ENCODE assay signal across 9 cellular contexts in the genomic region with DNA sequence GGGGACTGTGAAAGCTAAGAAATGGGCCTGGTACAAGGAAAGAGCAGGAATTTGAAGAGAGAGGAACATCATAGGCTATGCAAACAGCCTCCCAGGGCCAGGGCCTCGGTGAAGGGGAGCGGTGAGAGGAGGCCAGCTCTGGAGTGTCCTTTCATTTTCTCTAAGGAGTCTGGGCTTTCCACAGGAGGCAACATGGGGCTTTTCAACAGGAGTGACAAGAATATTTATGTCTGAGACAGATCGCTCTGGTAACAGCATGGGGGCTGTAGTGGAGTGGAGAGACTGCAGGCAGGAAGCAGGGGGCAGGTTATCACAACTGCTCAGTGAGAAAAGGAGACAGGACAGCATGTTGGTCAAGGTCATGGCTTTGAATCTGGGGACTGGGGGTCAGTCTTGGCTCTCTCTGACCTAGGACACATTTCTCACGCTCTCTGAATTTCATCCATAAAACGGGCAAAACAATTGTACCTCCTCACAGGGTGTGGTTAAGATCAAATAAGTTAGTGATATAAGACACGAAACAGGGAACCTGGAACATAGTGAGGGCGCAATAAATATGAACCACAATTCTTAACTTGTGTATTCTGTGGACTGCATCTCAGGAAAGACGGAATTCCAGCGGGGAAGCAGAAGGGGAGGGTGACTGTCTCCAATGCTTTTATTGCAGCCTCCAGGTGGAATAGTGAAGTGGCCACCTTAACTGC. TPM values are rescaled to one million over a fixed set of nuclear protein-coding genes. Genes with fewer than 3 reads are reported as not detected.
DNase-seq lines count a peak whose midpoint lies in the region; ATAC-seq and TF ChIP-seq lines count a peak whose summit lies in the region.
"Had no signal": no experiment of that assay in that cellular context is flagged by ENCODE, and none has a peak within 500 bp of the region (broad histone marks: within the 10 kb centered on the region; RNA-seq: fewer than 3 reads in every experiment).

No MANE protein-coding gene starts in this region.

- no peaks in the 10 kb centered on the region for H3K9me2 ChIP-seq in HCT116 (ENCODE audit: insufficient read depth)

- H3K36me3 ChIP-seq in HCT116 (ENCODE audit: control insufficient read depth in 1 of 2, insufficient read depth in 2 of 2, low read length in 2 of 2) (no peaks in the 10 kb centered on the region), WERI-Rb-1 (no peaks in the 10 kb centered on the region), heart right ventricle (no peaks in the 10 kb centered on the region), sigmoid colon (no peaks in the 10 kb centered on the region)

- peak; percentile 14 for ATAC-seq in HCT116
- ATAC-seq in heart right ventricle, result peak in 6 of 8 donors; percentile 4 to 35 (median 14)
- no peak for ATAC-seq in GM18909 (IDR thresholded peaks at IDR 0.05; ENCODE audit: poor library complexity, unreplicated experiment)
- no peak for ATAC-seq in GM21529 (IDR thresholded peaks at IDR 0.05; ENCODE audit: unreplicated experiment)

- H3K4me2 ChIP-seq in HCT116 (ENCODE audit: low read length), result peak overlapping the region; percentile 81

- H3K27ac ChIP-seq in HCT116 (ENCODE audit: low read depth, low read length) (peak overlapping the region; percentile 98), WERI-Rb-1 (peak overlapping the region; percentile 36), heart right ventricle (peak overlapping the region in 9 of 10 donors; percentile 36 to 87 (median 76)), sigmoid colon (peak overlapping the region; percentile 58 to 81 (median 76))

- CTCF ChIA-PET in HCT116 (lab: Charles Lee), result interaction anchor here (1.0 kb wide), 1 partner anchor 18 kb away, joined by 3 read pairs; no protein-coding TSS in a partner anchor

- RAD21 ChIA-PET in HCT116 (lab: Charles Lee; ENCODE audit: low non-redundant PET in 1 of 2, low total read pairs in 2 of 2, uncharacterized antibody in 2 of 2, unreplicated experiment in 2 of 2), result no interaction called here

- DNase-seq in HCT116 (ENCODE audit: low read depth, low spot score) (no peak), WERI-Rb-1 (no peak), heart right ventricle (no peak), sigmoid colon (no peak), iPS-NIHi11 (ENCODE audit: low spot score) (no peak), DMS153 treated with DMSO at 0.1 percent for 48 hours (lab: John Stamatoyannopoulos, UW; ENCODE audit: unreplicated experiment) (no peak)
- DNase-seq: activated CD4-positive, alpha-beta T cell treated with anti-CD3 and anti-CD28 coated beads, Interleukin-2, amount 50 U/mL, for 4 hours had no signal

- TF ChIP-seq RAD21 in HCT116 (IDR thresholded peaks at IDR 0.05; ENCODE audit: low read depth), result no peak

- intact Hi-C loops in HCT116 (cut with micrococcal nuclease), result loop anchor here (2.0 kb wide), 1 partner anchor 68 kb away; no protein-coding TSS in a partner anchor
- intact Hi-C loops in heart right ventricle (cut with DNase I), result loop anchor here in 5 of 10 donors (1.0 to 5.0 kb wide), 6 partner anchors 35 to 115 kb away; a partner anchor contains a TSS
- intact Hi-C loops in sigmoid colon (cut with DNase I), result loop anchor here (2.0 to 5.0 kb wide), 3 partner anchors 45 to 115 kb away; a partner anchor contains a TSS

- BruUV-seq in HCT116 (replicated peaks; lab: Mats Ljungman, UMichigan), result no TSS peak

- TF ChIP-seq CTCF in HCT116 (IDR thresholded peaks at IDR 0.05 in 2 of 3, conservative IDR thresholded peaks at IDR 0.05 in 1 of 3; ENCODE audit: borderline replicate concordance in 1 of 3, insufficient read depth in 1 of 3, low read depth in 2 of 3, low read length in 2 of 3) (no peak), WERI-Rb-1 (IDR thresholded peaks at IDR 0.05; ENCODE audit: low read depth, low read length) (no peak), heart right ventricle (IDR thresholded peaks at IDR 0.05) (no peak), sigmoid colon (IDR thresholded peaks at IDR 0.05) (no peak)

- peak overlapping the region in 1 of 2 experiments; percentile 44; a peak in 2 of 4 replicates for H3K4me3 ChIP-seq in HCT116 (replicated peaks in 1 of 2; ENCODE audit: low read depth in 1 of 2, low read length in 2 of 2)
- no peak overlapping the region for H3K4me3 ChIP-seq in WERI-Rb-1 (ENCODE audit: low read depth, low read length)
- no peak overlapping the region for H3K4me3 ChIP-seq in heart right ventricle
- H3K4me3 ChIP-seq in sigmoid colon, result no peak overlapping the region

- H3K27me3 ChIP-seq in HCT116 (ENCODE audit: insufficient read depth, low read length), result no peaks in the 10 kb centered on the region
- H3K27me3 ChIP-seq in WERI-Rb-1 (ENCODE audit: insufficient read depth, low read depth, severe bottlenecking), result no peaks in the 10 kb centered on the region
- no peaks in the 10 kb centered on the region for H3K27me3 ChIP-seq in heart right ventricle
- H3K27me3 ChIP-seq in sigmoid colon, result no peaks in the 10 kb centered on the region

- no peaks in the 10 kb centered on the region for H3K79me2 ChIP-seq in HCT116 (ENCODE audit: insufficient read depth, low read length)

- WGBS in heart right ventricle, 2 donors, result 43 to 61% methylated on average over 9 of the region's 9 CpGs
- 22 to 63% methylated on average over 9 of the region's 9 CpGs for WGBS in sigmoid colon, 2 donors

- POLR2A ChIA-PET in HCT116 (lab: Charles Lee), result interaction anchor here (0.7 to 1.7 kb wide), 2 partner anchors 86 to 535 kb away, joined by 3 to 9 read pairs; no protein-coding TSS in a partner anchor

- no peak for TF ChIP-seq EP300 in sigmoid colon (IDR thresholded peaks at IDR 0.05)

- peak overlapping the region; percentile 74 for H3K9ac ChIP-seq in HCT116 (ENCODE audit: low read length)

- H4K20me1 ChIP-seq in HCT116 (ENCODE audit: insufficient read depth), result no peaks in the 10 kb centered on the region

- H2AFZ ChIP-seq in HCT116 (ENCODE audit: low read depth, low read length, poor library complexity, severe bottlenecking), result no peak overlapping the region

- H3K4me1 ChIP-seq in HCT116 (ENCODE audit: control insufficient read depth in 1 of 2, insufficient read depth in 2 of 2, low read length in 2 of 2) (peaks cover 67 to 74% of the 10 kb centered on the region in 2 experiments), heart right ventricle (peaks cover 22 to 75% (median 64%) of the 10 kb centered on the region in 9 donors), sigmoid colon (peaks cover 0 to 66% (median 56%) of the 10 kb centered on the region in 4 donors)

- H3K9me3 ChIP-seq in HCT116 (ENCODE audit: control insufficient read depth in 1 of 2, insufficient read depth in 1 of 2, low read depth in 1 of 2, low read length in 2 of 2) (no peaks in the 10 kb centered on the region), WERI-Rb-1 (ENCODE audit: severe bottlenecking) (no peaks in the 10 kb centered on the region), heart right ventricle (no peaks in the 10 kb centered on the region), sigmoid colon (no peaks in the 10 kb centered on the region)

- no peak for TF ChIP-seq POLR2A in HCT116 (IDR thresholded peaks at IDR 0.05; ENCODE audit: borderline replicate concordance, extremely low read depth, insufficient read depth, insufficient read length)
- no peak for TF ChIP-seq POLR2A in sigmoid colon (IDR thresholded peaks at IDR 0.05)

TF ChIP-seq in HCT116, 20 proteins besides CTCF, POLR2A, EP300 and RAD21:
- no peak for TF ChIP-seq EGR1 (IDR thresholded peaks at IDR 0.05; ENCODE audit: low read depth)
- TF ChIP-seq, protein P1, sequence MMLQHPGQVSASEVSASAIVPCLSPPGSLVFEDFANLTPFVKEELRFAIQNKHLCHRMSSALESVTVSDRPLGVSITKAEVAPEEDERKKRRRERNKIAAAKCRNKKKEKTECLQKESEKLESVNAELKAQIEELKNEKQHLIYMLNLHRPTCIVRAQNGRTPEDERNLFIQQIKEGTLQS (IDR thresholded peaks at IDR 0.05), result no peak
- no peak for TF ChIP-seq FOSL1 (IDR thresholded peaks at IDR 0.05; ENCODE audit: low read depth)
- TF ChIP-seq CBX3 (IDR thresholded peaks at IDR 0.05; ENCODE audit: low read depth), result no peak

RNA-seq across cellular contexts. Expression of a gene that starts 49.9 kb away (rescaled TPM):
- 24.1 TPM for total RNA-seq in HCT116 (2021; ENCODE audit: unreplicated experiment)
- polyA plus RNA-seq in HCT116 (2012), result 20.4 and 20.6 TPM in 2 replicates
- 100 to 1,000 TPM; 174 to 331 (median 290) TPM for total RNA-seq in heart right ventricle
- polyA plus RNA-seq in heart right ventricle, result 100 to 1,000 TPM in 1 of 2 donors, 10 to 100 TPM in 1; 46.4 to 114 TPM
- total RNA-seq in sigmoid colon, result 100 to 1,000 TPM in 1 of 4 donors, 10 to 100 TPM in 3; 38.2 to 215 (median 66.2) TPM
- polyA plus RNA-seq in sigmoid colon, result 10 to 100 TPM; 13.8 to 43.3 (median 29.6) TPM

RNA-seq across cellular contexts. Expression of a gene that starts 50.3 kb away (rescaled TPM):
- total RNA-seq in HCT116 (2021; ENCODE audit: unreplicated experiment), result 2.4 TPM
- 1.6 TPM in 2 replicates for polyA plus RNA-seq in HCT116 (2012)
- 1 to 10 TPM; 1.1 to 2.6 (median 2.0) TPM for total RNA-seq in heart right ventricle
- 1 to 10 TPM in 1 of 2 donors, under 1 TPM in 1; 0.55 to 3.0 TPM for polyA plus RNA-seq in heart right ventricle
- 1 to 10 TPM in 3 of 4 donors, under 1 TPM in 1; 0.36 to 6.1 (median 1.8) TPM for total RNA-seq in sigmoid colon
- polyA plus RNA-seq in sigmoid colon, result under 1 TPM in 1 of 3 donors, not detected in 2; 0.83 TPM

Comparison
In these comparisons a context has a peak if more than half of its experiments do, and no peak if none do; other contexts are left out.
1. ATAC-seq: peak in HCT116 (single experiment) and heart right ventricle (6 of 8); none in GM18909 (single experiment) and GM21529 (single experiment).
2. H3K27ac ChIP-seq: peak in every context shown above with its lines; median percentile 98 in HCT116; 76 in heart right ventricle; 76 in sigmoid colon; 36 in WERI-Rb-1.